In the genomic region with DNA sequence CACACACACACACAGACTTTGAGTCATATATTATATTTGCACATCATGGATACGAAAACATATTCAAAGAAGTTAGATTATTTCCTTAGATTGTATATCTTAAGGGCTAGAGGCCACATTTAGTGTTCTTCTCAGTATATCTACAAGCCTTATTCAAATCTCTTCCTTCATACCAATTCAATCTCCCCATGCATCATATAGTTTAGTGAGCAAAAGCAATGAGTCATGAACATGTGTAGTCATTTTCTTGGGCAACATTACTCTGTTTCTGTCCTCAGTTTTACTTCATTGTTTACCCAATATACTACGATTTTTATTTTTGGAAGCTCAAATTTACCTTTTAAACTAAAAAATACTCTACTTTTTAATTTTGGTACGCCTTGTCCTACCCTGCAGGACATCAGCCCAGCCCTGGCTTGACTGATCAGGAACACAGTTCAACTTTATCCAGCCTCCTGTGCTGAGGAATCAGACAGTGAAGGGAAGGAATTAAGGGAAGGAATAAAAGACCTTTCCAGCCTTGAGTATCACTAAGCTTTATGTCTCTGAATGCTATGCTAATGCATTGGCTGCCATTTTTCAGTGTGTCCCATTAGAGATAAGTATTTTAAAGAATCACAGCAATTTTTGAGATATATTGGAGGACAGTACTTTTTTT, we compare ENCODE assay signal across 14 cellular contexts.
A peak's percentile ranks its signal among the peaks of the same experiment; 100 is the strongest.
DNase-seq lines count a peak whose midpoint lies in the region; ATAC-seq, FAIRE-seq and TF ChIP-seq lines count a peak whose summit lies in the region.
"Had no signal": no experiment of that assay in that cellular context is flagged by ENCODE, and none has a peak within 500 bp of the region (broad histone marks: within the 10 kb centered on the region; RNA-seq: fewer than 3 reads in every experiment).

No MANE protein-coding gene starts in this region.

- intact Hi-C loops in endothelial cell of umbilical vein (cut with micrococcal nuclease) = no loop called here
- intact Hi-C loops in left cardiac atrium (cut with DNase I) = no loop called here

- H3K27ac ChIP-seq in RWPE1 (no peak overlapping the region), endothelial cell of umbilical vein (ENCODE audit: insufficient read depth, low read depth, low read length) (peak overlapping the region; percentile 70), osteoblast (ENCODE audit: low read depth, low read length) (peak overlapping the region; percentile 64)

- BruUV-seq in endothelial cell of umbilical vein (replicated peaks; lab: Mats Ljungman, UMichigan) = TSS peak; percentile 87

- no peak overlapping the region for H3K9ac ChIP-seq in endothelial cell of umbilical vein (replicated peaks; ENCODE audit: extremely low read depth, insufficient read depth, low read length)

- H3K27me3 ChIP-seq in endothelial cell of umbilical vein (ENCODE audit: control insufficient read depth in 2 of 2, insufficient read depth in 2 of 2, low read length in 2 of 2) (no peaks in the 10 kb centered on the region), osteoblast (ENCODE audit: insufficient read depth, low read length) (no peaks in the 10 kb centered on the region)

- CTCF ChIA-PET in RWPE1 (lab: Yijun Ruan, JAX) (no interaction called here), endothelial cell of umbilical vein (lab: Charles Lee) (interaction anchor here (1.4 to 1.6 kb wide), 2 partner anchors 12 to 25 kb away, joined by 3 to 4 read pairs; no protein-coding TSS in a partner anchor), GM10248 (lab: Yijun Ruan, JAX) (no interaction called here)

- H3K9me3 ChIP-seq in endothelial cell of umbilical vein (replicated peaks; ENCODE audit: control insufficient read depth, insufficient read depth, low read length) (no peaks in the 10 kb centered on the region), osteoblast (ENCODE audit: low read depth, low read length) (no peaks in the 10 kb centered on the region)

- POLR2A ChIA-PET in RWPE1 (lab: Yijun Ruan, JAX; ENCODE audit: low non-redundant PET) (no interaction called here), endothelial cell of umbilical vein (lab: Charles Lee) (interaction anchor here (0.6 kb wide), 1 partner anchor 1348 kb away, joined by 3 read pairs; no protein-coding TSS in a partner anchor), GM10248 (lab: Yijun Ruan, JAX) (no interaction called here)

- dilution Hi-C loops in endothelial cell of umbilical vein (cut with MboI; ENCODE audit: extremely low pct_ligation_motif_present, low sequenced_read_pairs) = no loop called here

- TF ChIP-seq POLR2A in H54 (IDR thresholded peaks at IDR 0.05; ENCODE audit: low read depth, low read length) = no peak
- TF ChIP-seq POLR2A in endothelial cell of umbilical vein (IDR thresholded peaks at IDR 0.05; ENCODE audit: low read depth, low read length) = no peak

- H3K4me1 ChIP-seq in endothelial cell of umbilical vein (ENCODE audit: control insufficient read depth, extremely low read depth, insufficient read depth, low read length) (peaks cover 6% of the 10 kb centered on the region), osteoblast (ENCODE audit: insufficient read depth, low read length) (peaks cover 12% of the 10 kb centered on the region)

- no peak for ATAC-seq in left cardiac atrium
- ATAC-seq: naive thymus-derived CD8-positive, alpha-beta T cell had no signal

- H3K4me2 ChIP-seq in endothelial cell of umbilical vein (ENCODE audit: insufficient read depth, low read length) = no peak overlapping the region
- H3K4me2 ChIP-seq in osteoblast (ENCODE audit: insufficient read depth, low read length) = peak overlapping the region; percentile 53

- no peak overlapping the region for H3K4me3 ChIP-seq in endothelial cell of umbilical vein (replicated peaks in 1 of 3; ENCODE audit: insufficient read depth in 1 of 3, low read depth in 1 of 3, low read length in 3 of 3)
- no peak overlapping the region for H3K4me3 ChIP-seq in osteoblast (ENCODE audit: insufficient read depth, low read length)

- H4K20me1 ChIP-seq in endothelial cell of umbilical vein (replicated peaks; ENCODE audit: control insufficient read depth, extremely low read depth, insufficient read depth, low read length) (no peaks in the 10 kb centered on the region), osteoblast (ENCODE audit: insufficient read depth, low read length) (no peaks in the 10 kb centered on the region)

- H2AFZ ChIP-seq in endothelial cell of umbilical vein (ENCODE audit: low read depth, low read length) (peak overlapping the region; percentile 25), osteoblast (ENCODE audit: low read length) (peak overlapping the region; percentile 4)

- no peaks in the 10 kb centered on the region for H3K79me2 ChIP-seq in endothelial cell of umbilical vein (ENCODE audit: control insufficient read depth, insufficient read depth, low read length)
- H3K79me2 ChIP-seq in osteoblast (ENCODE audit: insufficient read depth, low read length) = no peaks in the 10 kb centered on the region

- H3K36me3 ChIP-seq in endothelial cell of umbilical vein (ENCODE audit: control insufficient read depth in 2 of 2, extremely low read depth in 1 of 2, insufficient read depth in 2 of 2, low read length in 2 of 2) (no peaks in the 10 kb centered on the region), osteoblast (ENCODE audit: insufficient read depth, low read length) (no peaks in the 10 kb centered on the region)

- no peak for DNase-seq in H54 (ENCODE audit: insufficient read length, low spot score)
- peak; percentile 73 for DNase-seq in RWPE1 (ENCODE audit: low spot score)
- DNase-seq in endothelial cell of umbilical vein (ENCODE audit: low read depth, low spot score) = peak; percentile 64
- no peak for DNase-seq in osteoblast (ENCODE audit: insufficient read length, low spot score, missing footprints)
- DNase-seq in NCI-H82 (lab: John Stamatoyannopoulos, UW) = no peak
- no peak for DNase-seq in GM10248 (ENCODE audit: extremely low spot score)
- no peak for DNase-seq in left cardiac atrium
- DNase-seq in stimulated activated CD4-positive, alpha-beta T cell treated with anti-CD3 and anti-CD28 coated beads, Interleukin-4, amount 100 ng/mL, for 24 hours = no peak
- DNase-seq: activated CD4-positive, alpha-beta T cell treated with anti-CD3 and anti-CD28 coated beads for 48 hours; CD4-positive, CD25-positive, alpha-beta regulatory T cell; naive thymus-derived CD8-positive, alpha-beta T cell; NCI-H2029; NCI-H526; substantia nigra had no signal

- H3K9me1 ChIP-seq in endothelial cell of umbilical vein (replicated peaks; ENCODE audit: control insufficient read depth, extremely low read depth, insufficient read depth, low read length) = no peaks in the 10 kb centered on the region

- FAIRE-seq in H54 (lab: Jason Lieb, UNC) (peak; percentile 95), endothelial cell of umbilical vein (lab: Jason Lieb, UNC) (peak; percentile 49)

- no peak for TF ChIP-seq CTCF in RWPE1 (conservative IDR thresholded peaks at IDR 0.05; ENCODE audit: low read depth)
- TF ChIP-seq CTCF in endothelial cell of umbilical vein (IDR thresholded peaks at IDR 0.05; ENCODE audit: extremely low read depth in 1 of 2, insufficient read depth in 1 of 2, low read depth in 1 of 2, low read length in 2 of 2) = no peak
- TF ChIP-seq CTCF in osteoblast (IDR thresholded peaks at IDR 0.05; ENCODE audit: extremely low read depth, low read depth, low read length) = no peak
- TF ChIP-seq CTCF in GM10248 (IDR thresholded peaks at IDR 0.05; ENCODE audit: control extremely low read depth, extremely low read depth, low read depth, missing control alignments) = no peak

TF ChIP-seq in endothelial cell of umbilical vein, 7 proteins besides CTCF, POLR2A, EP300 and RAD21:
- TF ChIP-seq EZH2 (IDR thresholded peaks at IDR 0.05; ENCODE audit: borderline replicate concordance, low read depth, low read length, severe bottlenecking) (no peak), MYC (IDR thresholded peaks at IDR 0.05; ENCODE audit: low read depth, low read length) (no peak), FOS (IDR thresholded peaks at IDR 0.05; ENCODE audit: borderline replicate concordance, insufficient read depth, low read length) (peak; percentile 89), JUN (IDR thresholded peaks at IDR 0.05; ENCODE audit: borderline replicate concordance, insufficient read depth, insufficient read length, low read depth) (peak; percentile 44), POLR2AphosphoS5 (IDR thresholded peaks at IDR 0.05; ENCODE audit: insufficient read depth, low read depth, low read length) (no peak), GATA2 (IDR thresholded peaks at IDR 0.05; ENCODE audit: insufficient read depth, insufficient read length, low read depth, low read length) (no peak)
- TF ChIP-seq, protein P1, sequence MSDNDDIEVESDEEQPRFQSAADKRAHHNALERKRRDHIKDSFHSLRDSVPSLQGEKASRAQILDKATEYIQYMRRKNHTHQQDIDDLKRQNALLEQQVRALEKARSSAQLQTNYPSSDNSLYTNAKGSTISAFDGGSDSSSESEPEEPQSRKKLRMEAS (IDR thresholded peaks at IDR 0.05; ENCODE audit: insufficient read depth, insufficient read length) = no peak
TF ChIP-seq in endothelial cell of umbilical vein: peak in this region for 2.

Comparison
In these comparisons a context has a peak if more than half of its experiments do, and no peak if none do; other contexts are left out.
1. DNase-seq: peak in RWPE1 (single experiment) and endothelial cell of umbilical vein (single experiment); none in H54 (single experiment), osteoblast (single experiment), NCI-H82 (single experiment), GM10248 (single experiment), left cardiac atrium (single experiment) and stimulated activated CD4-positive, alpha-beta T cell treated with anti-CD3 and anti-CD28 coated beads, Interleukin-4, amount 100 ng/mL, for 24 hours (single experiment).